In genomic region chr12:22667122-22667521, GRCh38 we compare ENCODE assay signal across 30 cellular contexts.
"Had no signal": no experiment of that assay in that cellular context is flagged by ENCODE, and none has a peak within 500 bp of the region (broad histone marks: within the 10 kb centered on the region; RNA-seq: fewer than 3 reads in every experiment).

No MANE protein-coding gene starts in this region.

- H3K9me3 ChIP-seq: SJSA1 had no signal

- H3K36me3 ChIP-seq: brain microvascular endothelial cell, SJSA1 had no signal

- H3K4me1 ChIP-seq: SJSA1 had no signal

- H3K9ac ChIP-seq: KMS-11 had no signal

- H3K27me3 Mint-ChIP-seq: activated CD4-positive, alpha-beta T cell treated with anti-CD3 and anti-CD28 coated beads for 36 hours; activated CD4-positive, alpha-beta T cell treated with anti-CD3 and anti-CD28 coated beads, Interleukin-2, amount 10 ng/mL, durations not matched to agents 7 days and 5 days; activated naive CD8-positive, alpha-beta T cell treated with anti-CD3 and anti-CD28 coated beads for 36 hours; T-cell; T-helper 17 cell had no signal

- H3K4me3 Mint-ChIP-seq: activated CD4-positive, alpha-beta T cell treated with anti-CD3 and anti-CD28 coated beads for 36 hours; activated CD4-positive, alpha-beta T cell treated with anti-CD3 and anti-CD28 coated beads, Interleukin-2, amount 10 ng/mL, durations not matched to agents 7 days and 5 days; activated CD8-positive, alpha-beta T cell treated with anti-CD3 and anti-CD28 coated beads, Interleukin-2, amount 10 ng/mL, durations not matched to agents 7 days and 5 days; activated naive CD8-positive, alpha-beta T cell treated with anti-CD3 and anti-CD28 coated beads for 36 hours; T-cell; T-helper 17 cell had no signal

- ATAC-seq: activated CD4-positive, alpha-beta T cell treated with anti-CD3 and anti-CD28 coated beads for 36 hours; activated CD4-positive, CD25-positive, alpha-beta regulatory T cell treated with anti-CD3 and anti-CD28 coated beads, Interleukin-2, amount 50 U/mL, for 24 hours; activated CD8-positive, alpha-beta T cell treated with anti-CD3 and anti-CD28 coated beads, Interleukin-2, amount 10 ng/mL, durations not matched to agents 7 days and 5 days; SK-N-SH treated with all-trans-retinoic acid at 6 μM for 48 hours; T-cell; T-helper 17 cell had no signal

- H3K27ac Mint-ChIP-seq: activated CD4-positive, alpha-beta T cell treated with anti-CD3 and anti-CD28 coated beads for 36 hours; activated CD4-positive, alpha-beta T cell treated with anti-CD3 and anti-CD28 coated beads, Interleukin-2, amount 10 ng/mL, durations not matched to agents 7 days and 5 days; activated CD8-positive, alpha-beta T cell treated with anti-CD3 and anti-CD28 coated beads, Interleukin-2, amount 10 ng/mL, durations not matched to agents 7 days and 5 days; activated naive CD8-positive, alpha-beta T cell treated with anti-CD3 and anti-CD28 coated beads for 36 hours; T-helper 17 cell had no signal

- H3K27ac ChIP-seq: brain microvascular endothelial cell, KMS-11, SJSA1 had no signal

- DNase-seq: activated CD4-positive, alpha-beta T cell treated with anti-CD3 and anti-CD28 coated beads for 36 hours; activated CD4-positive, alpha-beta T cell treated with anti-CD3 and anti-CD28 coated beads, Interleukin-2, amount 10 ng/mL, durations not matched to agents 7 days and 5 days; activated CD4-positive, alpha-beta T cell treated with anti-CD3 and anti-CD28 coated beads, Interleukin-2, amount 50 U/mL, for 48 hours; activated CD8-positive, alpha-beta T cell treated with anti-CD3 and anti-CD28 coated beads, Interleukin-2, amount 10 ng/mL, durations not matched to agents 7 days and 5 days; activated effector memory CD4-positive, alpha-beta T cell treated with anti-CD3 and anti-CD28 coated beads, Interleukin-2, amount 50 U/mL, for 16 hours; activated naive CD4-positive, alpha-beta T cell; activated naive CD4-positive, alpha-beta T cell treated with anti-CD3 and anti-CD28 coated beads, Interleukin-2, amount 50 U/mL, for 16 hours; activated naive CD8-positive, alpha-beta T cell treated with anti-CD3 and anti-CD28 coated beads for 36 hours; activated T-cell treated with anti-CD3 and anti-CD28 coated beads, Interleukin-2, amount 50 U/mL, for 48 hours; amniotic stem cell; aorta; brain microvascular endothelial cell; central memory CD4-positive, alpha-beta T cell; NCI-H1092 treated with DMSO at 0.1 percent for 48 hours; NCI-H1417; NCI-H146; NCI-H187; NCI-H2029 treated with DMSO at 0.1 percent for 48 hours; NCI-H2107; NCI-H2171; NCI-H510A; NCI-H748 treated with DMSO at 0.1 percent for 48 hours; SHP77; T-cell; T-helper 17 cell; T1000 had no signal

- H3K4me3 ChIP-seq: SJSA1 had no signal

- H3K27me3 ChIP-seq: brain microvascular endothelial cell, SJSA1 had no signal

- H3K9me3 Mint-ChIP-seq: activated CD4-positive, alpha-beta T cell treated with anti-CD3 and anti-CD28 coated beads, Interleukin-2, amount 10 ng/mL, durations not matched to agents 7 days and 5 days; activated naive CD8-positive, alpha-beta T cell treated with anti-CD3 and anti-CD28 coated beads for 36 hours; T-cell had no signal

- H3K4me2 ChIP-seq: KMS-11 had no signal
